In the genomic region with DNA sequence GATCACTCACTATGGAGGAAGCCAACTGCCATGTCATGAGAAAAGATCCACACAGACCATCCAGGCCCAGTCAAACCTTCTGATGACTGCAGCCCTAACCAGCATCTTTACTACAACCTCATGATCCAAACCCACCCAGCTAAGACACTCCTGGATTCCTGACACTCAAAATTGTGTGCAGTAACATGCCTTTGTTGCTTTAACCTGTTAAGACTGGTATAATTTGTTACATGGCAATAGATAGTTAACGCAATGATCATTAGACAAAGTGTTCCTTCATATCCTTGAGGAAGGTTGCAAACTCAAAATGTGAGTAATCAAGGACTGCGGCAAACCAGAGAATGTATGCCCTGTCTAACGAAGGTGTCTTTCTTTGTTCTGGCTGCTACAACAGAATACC, we compare ENCODE assay signal across 20 cellular contexts. TPM values are rescaled to one million over a fixed set of nuclear protein-coding genes. Genes with fewer than 3 reads are reported as not detected.
A peak's percentile ranks its signal among the peaks of the same experiment; 100 is the strongest.
DNase-seq lines count a peak whose midpoint lies in the region; ATAC-seq, FAIRE-seq and TF ChIP-seq lines count a peak whose summit lies in the region.
"Had no signal": no experiment of that assay in that cellular context is flagged by ENCODE, and none has a peak within 500 bp of the region (broad histone marks: within the 10 kb centered on the region; RNA-seq: fewer than 3 reads in every experiment).

No MANE protein-coding gene starts in this region.

- no peaks in the 10 kb centered on the region for H3K79me1 ChIP-seq in mesendoderm (ENCODE audit: low read length)

- H3K18ac ChIP-seq in mesendoderm (ENCODE audit: low read length): no peak overlapping the region

- no peaks in the 10 kb centered on the region for H3K9me1 ChIP-seq in keratinocyte (ENCODE audit: control insufficient read depth, extremely low read depth, insufficient read depth, low read length)

- H3K27ac ChIP-seq in A549 (no peak overlapping the region), keratinocyte (ENCODE audit: control insufficient read depth, insufficient read depth, low read length) (peak overlapping the region; percentile 44), mesendoderm (ENCODE audit: low read depth, low read length) (no peak overlapping the region), sigmoid colon (no peak overlapping the region)
- H3K27ac ChIP-seq: BLaER1 treated with 17β-estradiol and CSF1 and Interleukin-3, amounts not matched to agents 10 nM and 100 nM; C4-2B had no signal

- no peak for TF ChIP-seq RAD21 in A549 (conservative IDR thresholded peaks at IDR 0.05 in 1 of 2, IDR thresholded peaks at IDR 0.05 in 1 of 2)

- no peak overlapping the region for H3K56ac ChIP-seq in mesendoderm (ENCODE audit: low read length)

- H3K4me3 Mint-ChIP-seq in naive thymus-derived CD8-positive, alpha-beta T cell: no peak overlapping the region
- H3K4me3 Mint-ChIP-seq: B cell; CD4-positive, alpha-beta T cell; CD8-positive, alpha-beta T cell had no signal

- H4K8ac ChIP-seq in mesendoderm (ENCODE audit: low read depth, low read length): no peak overlapping the region

- no peak overlapping the region for H4K5ac ChIP-seq in mesendoderm (ENCODE audit: low read length)

- no peak overlapping the region for H3K27ac Mint-ChIP-seq in naive thymus-derived CD8-positive, alpha-beta T cell
- H3K27ac Mint-ChIP-seq: B cell; CD4-positive, alpha-beta T cell; CD8-positive, alpha-beta T cell had no signal

- ATAC-seq in A549: no peak
- ATAC-seq in naive thymus-derived CD8-positive, alpha-beta T cell: no peak
- ATAC-seq: CD8-positive, alpha-beta T cell had no signal

- H3K4me2 ChIP-seq in A549: no peak overlapping the region
- H3K4me2 ChIP-seq in keratinocyte (ENCODE audit: control insufficient read depth, extremely low read depth, insufficient read depth, low read depth, low read length): peak overlapping the region; percentile 29
- H3K4me2 ChIP-seq in mesendoderm (ENCODE audit: low read length): no peak overlapping the region
- H3K4me2 ChIP-seq: BLaER1 treated with 17β-estradiol and CSF1 and Interleukin-3, amounts not matched to agents 10 nM and 100 nM had no signal

- H3K4me3 ChIP-seq in A549: no peak overlapping the region
- no peak overlapping the region for H3K4me3 ChIP-seq in epithelial cell of esophagus (ENCODE audit: low read length)
- H3K4me3 ChIP-seq in keratinocyte (ENCODE audit: control insufficient read depth in 2 of 3, extremely low read depth in 1 of 3, insufficient read depth in 2 of 3, low read depth in 1 of 3, low read length in 3 of 3): no peak overlapping the region
- no peak overlapping the region for H3K4me3 ChIP-seq in mesendoderm (ENCODE audit: low read length)
- no peak overlapping the region for H3K4me3 ChIP-seq in sigmoid colon
- H3K4me3 ChIP-seq: BLaER1 treated with 17β-estradiol and CSF1 and Interleukin-3, amounts not matched to agents 10 nM and 100 nM had no signal

- H3K23ac ChIP-seq in mesendoderm (ENCODE audit: low read length): no peak overlapping the region

- intact Hi-C loops in sigmoid colon (cut with DNase I): loop anchor here (5.0 kb wide), 2 partner anchors 363 to 468 kb away; no protein-coding TSS in a partner anchor

- H3K4me1 ChIP-seq in A549: 0 out of 3 replicates have a peak, but pooled peaks cover 3% of the 10 kb centered on the region
- peaks cover 20% of the 10 kb centered on the region for H3K4me1 ChIP-seq in keratinocyte (ENCODE audit: control insufficient read depth, extremely low read depth, insufficient read depth, low read length)
- peaks cover 10% of the 10 kb centered on the region for H3K4me1 ChIP-seq in mesendoderm (ENCODE audit: control insufficient read depth, low read depth, low read length)
- peaks cover 0 to 61% (median 48%) of the 10 kb centered on the region in 4 donors for H3K4me1 ChIP-seq in sigmoid colon
- H3K4me1 ChIP-seq: BLaER1 treated with 17β-estradiol and CSF1 and Interleukin-3, amounts not matched to agents 10 nM and 100 nM; Caco-2 had no signal

- H3K4me1 Mint-ChIP-seq in naive thymus-derived CD8-positive, alpha-beta T cell: peaks cover 0 to 2% (median 0%) of the 10 kb centered on the region in 4 donors
- H3K4me1 Mint-ChIP-seq: B cell had no signal

- H2AK5ac ChIP-seq in mesendoderm (ENCODE audit: low read length): no peak overlapping the region

- FAIRE-seq in A549 (lab: Jason Lieb, UNC) (peak; percentile 68), GM12892 (lab: Jason Lieb, UNC) (peak; percentile 50), keratinocyte (lab: Jason Lieb, UNC) (peak; percentile 91)
- FAIRE-seq: A204.1, D721Med, G401.6, GM12891, GM18507 had no signal

- 94% methylated on average over 3 of the region's 3 CpGs for WGBS in A549 (ENCODE audit: missing lambda C conversion rate)
- WGBS in mesendoderm (ENCODE audit: extremely low coverage, insufficient coverage, low lambda C conversion rate): no CpG with 5 or more reads among the region's 3 CpGs
- 95 to 98% methylated on average over 3 of the region's 3 CpGs for WGBS in sigmoid colon, 2 donors

- TF ChIP-seq POLR2A in A549 (IDR thresholded peaks at IDR 0.05; ENCODE audit: low read length): no peak
- TF ChIP-seq POLR2A in GM12892 (IDR thresholded peaks at IDR 0.05; ENCODE audit: low read depth, low read length): no peak
- no peak for TF ChIP-seq POLR2A in sigmoid colon (IDR thresholded peaks at IDR 0.05)

- DNase-seq in A549 (ENCODE audit: low read depth in 1 of 2, low spot score in 1 of 2) (no peak), GM12892 (ENCODE audit: insufficient read length) (no peak), epithelial cell of esophagus (ENCODE audit: low read depth) (peak; percentile 53), keratinocyte (ENCODE audit: low read depth, low spot score) (peak; percentile 58), mesendoderm (no peak), sigmoid colon (no peak)
- no peak for DNase-seq in naive thymus-derived CD8-positive, alpha-beta T cell
- DNase-seq: CD4-positive, alpha-beta T cell; CD8-positive, alpha-beta T cell; DMS79 treated with DMSO at 0.1 percent for 48 hours; GF-D8 had no signal

- no peak for TF ChIP-seq EP300 in A549 (IDR thresholded peaks at IDR 0.05)
- TF ChIP-seq EP300 in sigmoid colon (IDR thresholded peaks at IDR 0.05): no peak

- H3K27me3 ChIP-seq in keratinocyte (ENCODE audit: control insufficient read depth, extremely low read depth, insufficient read depth, low read length) (no peaks in the 10 kb centered on the region), mesendoderm (ENCODE audit: insufficient read depth, low read length, poor library complexity) (no peaks in the 10 kb centered on the region), sigmoid colon (no peaks in the 10 kb centered on the region)

- peaks cover 7 to 37% (median 8%) of the 10 kb centered on the region in 5 donors for H3K27me3 Mint-ChIP-seq in naive thymus-derived CD8-positive, alpha-beta T cell

- no peaks in the 10 kb centered on the region for H4K20me1 ChIP-seq in keratinocyte (ENCODE audit: control insufficient read depth, extremely low read depth, insufficient read depth, low read length)

- H3K9me3 ChIP-seq in A549 (no peaks in the 10 kb centered on the region), keratinocyte (ENCODE audit: control insufficient read depth, low read depth, low read length) (no peaks in the 10 kb centered on the region), sigmoid colon (no peaks in the 10 kb centered on the region)
- H3K9me3 ChIP-seq: BLaER1 treated with 17β-estradiol and CSF1 and Interleukin-3, amounts not matched to agents 10 nM and 100 nM; Caco-2 had no signal

- H3K9me3 Mint-ChIP-seq in naive thymus-derived CD8-positive, alpha-beta T cell: no peaks in the 10 kb centered on the region
- H3K9me3 Mint-ChIP-seq: CD4-positive, alpha-beta T cell; CD8-positive, alpha-beta T cell had no signal

- H2BK120ac ChIP-seq in mesendoderm (ENCODE audit: low read depth, low read length): no peak overlapping the region

- dilution Hi-C loops in keratinocyte (cut with MboI; ENCODE audit: extremely low pct_ligation_motif_present, low sequenced_read_pairs): no loop called here

- TF ChIP-seq CTCF in A549 (IDR thresholded peaks at IDR 0.05): no peak
- no peak for TF ChIP-seq CTCF in epithelial cell of esophagus (IDR thresholded peaks at IDR 0.05; ENCODE audit: insufficient read depth, low read depth, low read length, missing control alignments)
- TF ChIP-seq CTCF in keratinocyte (optimal IDR thresholded peaks at IDR 0.05 in 1 of 3, IDR thresholded peaks at IDR 0.05 in 1 of 3, conservative IDR thresholded peaks at IDR 0.05 in 1 of 3; ENCODE audit: extremely low read depth in 1 of 3, insufficient read depth in 2 of 3, low read length in 3 of 3): no peak
- TF ChIP-seq CTCF in sigmoid colon (IDR thresholded peaks at IDR 0.05): no peak

- H3K9ac ChIP-seq in keratinocyte (ENCODE audit: control insufficient read depth, extremely low read depth, insufficient read depth, low read length): no peak overlapping the region
- H3K9ac ChIP-seq in mesendoderm (ENCODE audit: low read length): no peak overlapping the region
- H3K9ac ChIP-seq: BLaER1 treated with 17β-estradiol and CSF1 and Interleukin-3, amounts not matched to agents 10 nM and 100 nM had no signal

- H3K4ac ChIP-seq in mesendoderm (ENCODE audit: low read depth, low read length): no peak overlapping the region

- no peaks in the 10 kb centered on the region for H3K36me3 Mint-ChIP-seq in naive thymus-derived CD8-positive, alpha-beta T cell
- H3K36me3 Mint-ChIP-seq: CD8-positive, alpha-beta T cell had no signal

- no peaks in the 10 kb centered on the region for H3K36me3 ChIP-seq in keratinocyte (ENCODE audit: control insufficient read depth in 2 of 2, extremely low read depth in 1 of 2, insufficient read depth in 2 of 2, low read length in 2 of 2)
- H3K36me3 ChIP-seq in mesendoderm (ENCODE audit: control insufficient read depth, insufficient read depth, low read length): no peaks in the 10 kb centered on the region
- no peaks in the 10 kb centered on the region for H3K36me3 ChIP-seq in sigmoid colon
- H3K36me3 ChIP-seq: BLaER1 treated with 17β-estradiol and CSF1 and Interleukin-3, amounts not matched to agents 10 nM and 100 nM had no signal

- no peak overlapping the region for H2BK15ac ChIP-seq in mesendoderm (replicated peaks; ENCODE audit: low read depth)

- H3K79me2 ChIP-seq in keratinocyte (ENCODE audit: control insufficient read depth, insufficient read depth, low read length) (no peaks in the 10 kb centered on the region), mesendoderm (ENCODE audit: control insufficient read depth, insufficient read depth, low read length) (no peaks in the 10 kb centered on the region)

- CTCF ChIA-PET in A549 (lab: Yijun Ruan, JAX): interaction anchor here (1.0 to 2.1 kb wide), 2 partner anchors 14 to 387 kb away, joined by 3 to 6 read pairs; no protein-coding TSS in a partner anchor

- POLR2A ChIA-PET in A549 (lab: Yijun Ruan, JAX): no interaction called here
- POLR2A ChIA-PET in naive thymus-derived CD8-positive, alpha-beta T cell (lab: Charles Lee): interaction anchor here (0.5 kb wide), 1 partner anchor 8 kb away, joined by 5 read pairs; no protein-coding TSS in a partner anchor

- no peak overlapping the region for H2AFZ ChIP-seq in keratinocyte (ENCODE audit: control insufficient read depth, low read length)

- no peak overlapping the region for H2BK5ac ChIP-seq in mesendoderm (ENCODE audit: low read length)

RNA-seq across cellular contexts. Expression of a gene that starts 47.1 kb away (rescaled TPM):
- polyA plus RNA-seq in A549 (2011; rRNA removed) (5.7 and 6.2 TPM in 2 replicates), A549 (2017; fragmentation: RNase III; extraction: RNeasy Plus Mini Kit Qiagen cat#74134 plus additional on column Dnase treatment) (3.9 to 5.1 TPM (median 4.4 TPM) in 3 replicates), keratinocyte (1.4 to 2.6 TPM (median 1.8 TPM) in 3 replicates), sigmoid colon (under 1 TPM in 1 of 3 donors, not detected in 2; 0.60 TPM)
- polyA plus RNA-seq in A549 (2012; cell fraction: cytosol; rRNA removed): 0.44 and 0.56 TPM in 2 replicates
- 0.45 and 0.67 TPM in 2 replicates for polyA plus RNA-seq in A549 (2012; cell fraction: nucleus; rRNA removed)
- 2.8 and 4.5 TPM in 2 replicates for polyA minus RNA-seq in A549 (2011; rRNA and poly(A)+ RNA removed)
- 2.7 TPM for polyA plus RNA-seq in GM12892 (2012; ENCODE audit: missing spikeins)
- 0.41 TPM for polyA plus RNA-seq in keratinocyte (2011; ENCODE audit: low read depth)
- 2.7 and 5.4 TPM in 2 replicates for polyA plus RNA-seq in keratinocyte (2011; cell fraction: cytosol; rRNA removed)
- polyA plus RNA-seq in keratinocyte (2011; cell fraction: nucleus; rRNA removed): 2.4 and 2.8 TPM in 2 replicates
- polyA plus RNA-seq in keratinocyte (2012; ENCODE audit: low replicate concordance): 2.2 and 6.7 TPM in 2 replicates
- 0.39 to 7.1 TPM (median 3.6 TPM) in 3 replicates for polyA minus RNA-seq in keratinocyte
- polyA minus RNA-seq in keratinocyte (2011; cell fraction: cytosol; rRNA and poly(A)+ RNA removed): not detected
- 5.7 and 6.2 TPM in 2 replicates for polyA minus RNA-seq in keratinocyte (2011; cell fraction: nucleus; rRNA and poly(A)+ RNA removed)
- 3.2 TPM for polyA plus RNA-seq in mesendoderm (2013, experiment 1 of 2)
- polyA plus RNA-seq in mesendoderm (2013, experiment 2 of 2): 2.6 TPM
- total RNA-seq in naive thymus-derived CD8-positive, alpha-beta T cell: 1 to 10 TPM; 1.5 to 2.1 TPM
- 1 to 10 TPM in 2 of 3 donors, under 1 TPM in 1; 0.85 to 1.4 (median 1.3) TPM for polyA plus RNA-seq in naive thymus-derived CD8-positive, alpha-beta T cell
- total RNA-seq in sigmoid colon: 1 to 10 TPM in 3 of 4 donors, under 1 TPM in 1; 0.33 to 5.5 (median 2.7) TPM

Comparison
In these comparisons a context has a peak if more than half of its experiments do, and no peak if none do; other contexts are left out.
1. DNase-seq: peak in epithelial cell of esophagus (single experiment) and keratinocyte (single experiment); none in A549 (0 of 2), GM12892 (single experiment), mesendoderm (single experiment), naive thymus-derived CD8-positive, alpha-beta T cell (0 of 10) and sigmoid colon (single experiment).